In the genomic region with DNA sequence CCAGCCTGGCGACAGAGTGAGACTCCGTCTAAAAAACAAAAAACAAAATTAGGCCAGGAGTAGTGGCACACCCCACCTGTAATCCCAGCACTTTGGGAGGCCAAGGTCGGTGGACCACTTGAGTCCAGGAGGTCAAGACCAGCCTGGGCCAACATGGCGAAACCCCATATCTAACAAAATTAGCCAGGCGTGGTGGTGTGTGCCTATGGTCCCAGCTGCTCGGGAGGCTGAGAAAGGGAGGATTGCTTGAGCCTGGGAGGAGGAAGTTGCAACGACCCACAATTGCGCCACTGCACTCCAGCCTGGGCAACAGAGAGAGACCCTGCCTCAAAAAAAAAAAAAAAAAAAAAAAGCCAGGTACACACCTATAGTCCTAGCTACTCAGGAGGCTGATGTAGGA, we compare ENCODE assay signal across 28 cellular contexts.
"Had no signal": no experiment of that assay in that cellular context is flagged by ENCODE, and none has a peak within 500 bp of the region (broad histone marks: within the 10 kb centered on the region; RNA-seq: fewer than 3 reads in every experiment).

No MANE protein-coding gene starts in this region.

- H3K27ac Mint-ChIP-seq: dendritic cell treated with granulocyte-macrophage colony-stimulating factor and Interleukin-4, amounts not matched to agents 40 ng/mL and 50 ng/mL, for 4 days; endodermal cell; memory B cell; natural killer cell; stimulated activated effector memory CD8-positive, alpha-beta T cell treated with anti-CD3 and anti-CD28 coated beads, Interleukin-12 subunit alpha, Interleukin-12 subunit beta, amount 100 ng/mL, for 72 hours had no signal

- H3K36me3 Mint-ChIP-seq: natural killer cell had no signal

- H3K27me3 Mint-ChIP-seq: dendritic cell treated with granulocyte-macrophage colony-stimulating factor and Interleukin-4, amounts not matched to agents 40 ng/mL and 50 ng/mL, for 4 days; memory B cell had no signal

- DNase-seq: colonic mucosa; effector CD8-positive, alpha-beta T cell; endodermal cell; gastrocnemius medialis; head of caudate nucleus; left colon; natural killer cell; occipital lobe; ovary; posterior cingulate gyrus; psoas muscle; right cardiac atrium; sigmoid colon; stimulated activated CD4-positive, alpha-beta T cell treated with anti-CD3 and anti-CD28 coated beads, Interleukin-2, amount 100 ng/mL, for 24 hours; stimulated activated CD4-positive, alpha-beta T cell treated with anti-CD3 and anti-CD28 coated beads, Interleukin-4, amount 100 ng/mL, for 24 hours; stimulated activated naive CD8-positive, alpha-beta T cell treated with anti-CD3 and anti-CD28 coated beads, Interleukin-15, Interleukin-2, amounts not matched to agents 100 U/mL and 50 U/mL, for 24 hours; substantia nigra; testis; tibial artery; upper lobe of left lung; uterus had no signal

- H3K9me3 ChIP-seq: colonic mucosa, gastrocnemius medialis, ovary, psoas muscle, sigmoid colon, testis, tibial artery, upper lobe of left lung, uterus had no signal

- H3K4me3 ChIP-seq: colonic mucosa, gastrocnemius medialis, hepatocyte, lung, ovary, psoas muscle, sigmoid colon, testis, tibial artery, upper lobe of left lung, uterus had no signal

- H3K9me3 Mint-ChIP-seq: dendritic cell treated with granulocyte-macrophage colony-stimulating factor and Interleukin-4, amounts not matched to agents 40 ng/mL and 50 ng/mL, for 4 days; endodermal cell; memory B cell; natural killer cell; stimulated activated effector memory CD8-positive, alpha-beta T cell treated with anti-CD3 and anti-CD28 coated beads, Interleukin-12 subunit alpha, Interleukin-12 subunit beta, amount 100 ng/mL, for 72 hours had no signal

- ATAC-seq: esophagus mucosa; gastrocnemius medialis; left colon; natural killer cell; psoas muscle; right cardiac atrium; stimulated activated effector memory CD8-positive, alpha-beta T cell treated with anti-CD3 and anti-CD28 coated beads, Interleukin-12 subunit alpha, Interleukin-12 subunit beta, amount 100 ng/mL, for 72 hours; stimulated activated naive CD8-positive, alpha-beta T cell treated with anti-CD3 and anti-CD28 coated beads, Interleukin-15, Interleukin-2, amounts not matched to agents 100 U/mL and 50 U/mL, for 24 hours had no signal

- H3K4me3 Mint-ChIP-seq: dendritic cell treated with granulocyte-macrophage colony-stimulating factor and Interleukin-4, amounts not matched to agents 40 ng/mL and 50 ng/mL, for 4 days; endodermal cell; memory B cell; natural killer cell; stimulated activated effector memory CD8-positive, alpha-beta T cell treated with anti-CD3 and anti-CD28 coated beads, Interleukin-12 subunit alpha, Interleukin-12 subunit beta, amount 100 ng/mL, for 72 hours had no signal

- H3K36me3 ChIP-seq: colonic mucosa, ovary, uterus had no signal

- H3K27me3 ChIP-seq: colonic mucosa, gastrocnemius medialis, hepatocyte, ovary, sigmoid colon, testis, tibial artery, upper lobe of left lung, uterus had no signal

- H3K4me1 ChIP-seq: sigmoid colon, testis, uterus had no signal

- H3K27ac ChIP-seq: colonic mucosa, epithelial cell of prostate, gastrocnemius medialis, hepatocyte, ovary, psoas muscle, sigmoid colon, testis, tibial artery, upper lobe of left lung, uterus had no signal
